ENCODE assay signal across 8 cellular contexts in the genomic region with DNA sequence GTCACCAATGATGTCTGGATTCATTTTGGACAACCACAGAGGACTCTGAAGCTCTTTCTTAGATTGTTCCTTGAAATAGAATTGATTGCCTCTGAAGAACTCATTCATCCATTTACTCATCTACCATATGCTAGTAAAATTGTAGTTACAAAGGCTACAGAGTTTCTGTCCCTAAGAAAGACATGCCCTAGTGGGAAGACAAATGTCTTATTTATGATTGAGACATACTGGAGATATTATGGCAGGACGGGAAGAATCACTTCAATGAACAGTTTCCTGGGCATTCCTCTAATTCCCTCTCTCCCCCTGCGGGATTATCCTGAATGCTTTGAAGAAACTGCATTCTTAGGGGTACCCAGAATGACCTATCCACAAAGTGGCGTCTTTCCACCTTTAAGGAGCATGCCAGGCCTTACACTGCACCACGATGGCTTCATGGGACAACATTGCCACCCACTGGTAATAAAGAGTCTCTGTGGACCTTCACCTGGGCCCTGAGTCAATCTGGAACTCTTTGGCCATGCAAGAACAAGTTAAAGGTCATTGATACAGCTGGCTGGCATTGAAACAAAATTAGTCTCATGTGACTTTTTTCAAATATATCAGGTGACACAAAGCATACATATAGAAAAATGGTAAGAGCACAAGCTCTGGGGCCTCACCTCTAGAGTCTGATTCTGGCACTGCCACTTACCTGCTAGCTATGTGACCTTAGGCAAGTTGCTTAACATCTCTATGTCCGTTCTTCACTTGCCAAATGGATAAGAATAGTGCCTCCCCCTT. TPM values are rescaled to one million over a fixed set of nuclear protein-coding genes. Genes with fewer than 3 reads are reported as not detected.
A peak's percentile ranks its signal among the peaks of the same experiment; 100 is the strongest.
DNase-seq lines count a peak whose midpoint lies in the region; ATAC-seq, FAIRE-seq and TF ChIP-seq lines count a peak whose summit lies in the region.

No MANE protein-coding gene starts in this region.

- no peaks in the 10 kb centered on the region for H3K79me2 ChIP-seq in keratinocyte (ENCODE audit: control insufficient read depth, insufficient read depth, low read length)

- H4K20me1 ChIP-seq in keratinocyte (ENCODE audit: control insufficient read depth, extremely low read depth, insufficient read depth, low read length) = no peaks in the 10 kb centered on the region

- TF ChIP-seq CTCF in AG09319 (IDR thresholded peaks at IDR 0.05; ENCODE audit: low read depth, low read length) = peak; percentile 68
- peak; percentile 15 to 77 (median 74) for TF ChIP-seq CTCF in breast epithelium (IDR thresholded peaks at IDR 0.05)
- peak; percentile 74 to 92 (median 78) for TF ChIP-seq CTCF in keratinocyte (optimal IDR thresholded peaks at IDR 0.05 in 1 of 3, IDR thresholded peaks at IDR 0.05 in 1 of 3, conservative IDR thresholded peaks at IDR 0.05 in 1 of 3; ENCODE audit: extremely low read depth in 1 of 3, insufficient read depth in 2 of 3, low read length in 3 of 3)

- no peak overlapping the region for H3K4me2 ChIP-seq in keratinocyte (ENCODE audit: control insufficient read depth, extremely low read depth, insufficient read depth, low read depth, low read length)

- H3K27ac ChIP-seq in breast epithelium = no peak overlapping the region
- no peak overlapping the region for H3K27ac ChIP-seq in keratinocyte (ENCODE audit: control insufficient read depth, insufficient read depth, low read length)

- no peaks in the 10 kb centered on the region for H3K27me3 ChIP-seq in breast epithelium
- H3K27me3 ChIP-seq in keratinocyte (ENCODE audit: control insufficient read depth, extremely low read depth, insufficient read depth, low read length) = no peaks in the 10 kb centered on the region

- dilution Hi-C loops in keratinocyte (cut with MboI; ENCODE audit: extremely low pct_ligation_motif_present, low sequenced_read_pairs) = no loop called here

- no peaks in the 10 kb centered on the region for H3K36me3 ChIP-seq in breast epithelium
- no peaks in the 10 kb centered on the region for H3K36me3 ChIP-seq in keratinocyte (ENCODE audit: control insufficient read depth in 2 of 2, extremely low read depth in 1 of 2, insufficient read depth in 2 of 2, low read length in 2 of 2)

- TF ChIP-seq POLR2A in breast epithelium (IDR thresholded peaks at IDR 0.05) = no peak

- H3K4me3 ChIP-seq in breast epithelium = no peak overlapping the region
- H3K4me3 ChIP-seq in keratinocyte (ENCODE audit: control insufficient read depth in 2 of 3, extremely low read depth in 1 of 3, insufficient read depth in 2 of 3, low read depth in 1 of 3, low read length in 3 of 3) = no peak overlapping the region

- H3K9me1 ChIP-seq in keratinocyte (ENCODE audit: control insufficient read depth, extremely low read depth, insufficient read depth, low read length) = no peaks in the 10 kb centered on the region

- no peak overlapping the region for H3K9ac ChIP-seq in keratinocyte (ENCODE audit: control insufficient read depth, extremely low read depth, insufficient read depth, low read length)

- H2AFZ ChIP-seq in keratinocyte (ENCODE audit: control insufficient read depth, low read length) = no peak overlapping the region

- H3K4me1 ChIP-seq in breast epithelium (no peaks in the 10 kb centered on the region), keratinocyte (ENCODE audit: control insufficient read depth, extremely low read depth, insufficient read depth, low read length) (no peaks in the 10 kb centered on the region)

- intact Hi-C loops in breast epithelium (cut with DNase I; ENCODE audit: low total_unique reads) = no loop called here

- DNase-seq in AG09319 (ENCODE audit: extremely low read depth, low read depth) (peak; percentile 36), NCI-H2196 (lab: John Stamatoyannopoulos, UW; ENCODE audit: unreplicated experiment) (peak; percentile 47), breast epithelium (ENCODE audit: low spot score in 2 of 2) (peak in 1 of 2 donors; percentile 24), keratinocyte (ENCODE audit: low read depth, low spot score) (peak; percentile 17)
- DNase-seq in activated CD4-positive, CD25-positive, alpha-beta regulatory T cell (lab: John Stamatoyannopoulos, UW) = peak; percentile 10 to 26 (median 19)
- peak; percentile 69 for DNase-seq in stimulated activated CD4-positive, alpha-beta T cell treated with anti-CD3 and anti-CD28 coated beads, Interleukin-4, amount 100 ng/mL, for 24 hours

- FAIRE-seq in keratinocyte (lab: Jason Lieb, UNC) = peak; percentile 58

- no peaks in the 10 kb centered on the region for H3K9me3 ChIP-seq in breast epithelium
- H3K9me3 ChIP-seq in keratinocyte (ENCODE audit: control insufficient read depth, low read depth, low read length) = no peaks in the 10 kb centered on the region

- ATAC-seq in GM18873 (IDR thresholded peaks at IDR 0.05; ENCODE audit: low FRiP score, unreplicated experiment) (peak; percentile 94), HG03064 (IDR thresholded peaks at IDR 0.05; ENCODE audit: low read depth, unreplicated experiment) (peak; percentile 96)

RNA-seq across cellular contexts. Expression of gene ANKRD55, which starts 32.1 kb away (rescaled TPM):
- under 1 TPM in 2 of 3 donors, not detected in 1; 0.32 to 0.33 TPM for total RNA-seq in breast epithelium
- not detected in 3 replicates for polyA plus RNA-seq in keratinocyte
- not detected for polyA plus RNA-seq in keratinocyte (2011; ENCODE audit: low read depth)
- polyA plus RNA-seq in keratinocyte (2011; cell fraction: cytosol; rRNA removed) = not detected in 2 replicates
- not detected in 2 replicates for polyA plus RNA-seq in keratinocyte (2011; cell fraction: nucleus; rRNA removed)
- polyA plus RNA-seq in keratinocyte (2012; ENCODE audit: low replicate concordance) = not detected in 2 replicates
- polyA minus RNA-seq in keratinocyte = not detected in 3 replicates
- polyA minus RNA-seq in keratinocyte (2011; cell fraction: cytosol; rRNA and poly(A)+ RNA removed) = not detected
- not detected in 2 replicates for polyA minus RNA-seq in keratinocyte (2011; cell fraction: nucleus; rRNA and poly(A)+ RNA removed)
